8 cellular contexts compared by ENCODE assay signal in the genomic region with DNA sequence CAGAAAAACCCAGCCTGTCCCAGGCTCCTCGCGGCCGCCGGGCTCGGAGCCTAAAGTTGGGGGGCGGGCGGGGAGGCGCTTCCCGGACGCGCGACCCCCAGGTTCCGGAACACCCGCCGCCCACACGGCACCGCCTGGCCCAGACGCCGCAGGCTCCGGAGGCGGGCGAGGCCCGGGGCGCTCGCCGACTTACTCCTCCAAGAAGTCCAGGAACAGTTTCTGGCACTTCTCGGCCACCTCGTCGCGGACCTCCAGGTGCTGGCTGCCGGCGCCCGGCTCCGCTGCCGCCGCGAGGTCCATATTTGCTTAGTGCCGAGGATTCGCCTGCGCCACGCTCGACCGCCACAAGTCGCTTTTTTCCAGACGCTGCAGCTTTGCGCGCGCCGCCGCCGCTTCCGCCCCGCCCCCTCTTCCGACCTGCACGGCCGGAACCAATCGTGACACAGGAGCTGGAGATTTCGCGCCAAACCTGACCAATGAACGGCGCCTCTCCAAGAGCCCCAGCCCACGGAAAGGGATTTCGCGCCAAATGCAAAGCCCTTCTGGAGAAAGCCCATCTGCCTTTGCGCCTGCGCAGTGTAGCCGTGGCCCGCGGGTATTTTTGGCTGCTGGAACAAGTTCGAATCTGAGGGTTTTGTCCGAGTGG. TPM values are rescaled to one million over a fixed set of nuclear protein-coding genes. Genes with fewer than 3 reads are reported as not detected.
DNase-seq lines count a peak whose midpoint lies in the region; ATAC-seq and TF ChIP-seq lines count a peak whose summit lies in the region.

TSS of gene MCM6 (minus strand) at position 378 of the 646 bp plus-strand sequence. CDS start at position 300, 78 bp downstream.

- peaks cover 4% of the 10 kb centered on the region; the same call in 1 of the 2 replicates for H3K27me3 Mint-ChIP-seq in WTC11 (ENCODE audit: low read depth)

- POLR2A ChIA-PET in WTC11 (lab: Charles Lee) = interaction anchor here (0.6 to 0.8 kb wide), 2 partner anchors 17 to 27 kb away, joined by 3 read pairs; no protein-coding TSS in a partner anchor

- DNase-seq in AG08395 (ENCODE audit: low spot score) (peak; percentile 99), NCI-H226 (peak; percentile 97), WTC11 (ENCODE audit: low spot score) (peak; percentile 98), caudate nucleus (lab: John Stamatoyannopoulos, UW) (peak in 60 of 61 donors; percentile 52 to 97 (median 88)), iris pigment epithelial cell (ENCODE audit: low read depth) (peak; percentile 99)
- peak; percentile 99 for DNase-seq in stimulated activated CD4-positive, alpha-beta T cell treated with anti-CD3 and anti-CD28 coated beads, Interleukin-12 subunit alpha, Interleukin-12 subunit beta, amount 100 ng/mL, for 24 hours (ENCODE audit: low read depth in 2 of 2)

- peaks cover 19% of the 10 kb centered on the region for H3K36me3 Mint-ChIP-seq in WTC11

- peak within 1 kb of the TSS; percentile 94 for H3K27ac Mint-ChIP-seq in WTC11

- no peaks in the 10 kb centered on the region for H3K9me3 Mint-ChIP-seq in WTC11

- H3K27ac ChIP-seq in caudate nucleus (ENCODE audit: low read depth, low read length) = peak within 1 kb of the TSS; percentile 36

- H3K4me3 Mint-ChIP-seq in WTC11 = peak within 1 kb of the TSS; percentile 90

- CTCF ChIA-PET in WTC11 (lab: Charles Lee) = interaction anchor here (0.6 to 1.9 kb wide), 4 partner anchors 78 to 508 kb away, joined by 3 to 11 read pairs (median 4); no protein-coding TSS in a partner anchor

- peaks cover 29% of the 10 kb centered on the region for H3K4me1 Mint-ChIP-seq in WTC11

- TF ChIP-seq CTCF in WTC11 (IDR thresholded peaks at IDR 0.05) = no peak

- peak; percentile 93 for ATAC-seq in GM18909 (IDR thresholded peaks at IDR 0.05; ENCODE audit: poor library complexity, unreplicated experiment)
- peak; percentile 93 for ATAC-seq in HG03175 (IDR thresholded peaks at IDR 0.05; ENCODE audit: unreplicated experiment)
- peak; percentile 91 for ATAC-seq in WTC11

TF ChIP-seq in WTC11, 78 proteins besides CTCF, POLR2A, EP300 and RAD21 (continues in another document):
- TF ChIP-seq ZNF219 (CRISPR knock-in tag; IDR thresholded peaks at IDR 0.05; ENCODE audit: borderline replicate concordance) (peak; percentile 58; the same call in 1 of the 2 replicates), NFYB (CRISPR knock-in tag; conservative IDR thresholded peaks at IDR 0.05; ENCODE audit: low read depth) (peak; percentile 81), JUN (CRISPR knock-in tag; IDR thresholded peaks at IDR 0.05) (peak; percentile 86; the same call in 1 of the 2 replicates), EMX1 (CRISPR knock-in tag; IDR thresholded peaks at IDR 0.05) (no peak), ZSCAN18 (CRISPR knock-in tag; IDR thresholded peaks at IDR 0.05) (no peak), ETV6 (CRISPR knock-in tag; IDR thresholded peaks at IDR 0.05) (peak; percentile 98), NR1H2 (CRISPR knock-in tag; IDR thresholded peaks at IDR 0.05) (peak; percentile 43; the same call in 1 of the 2 replicates), CREM (CRISPR knock-in tag; IDR thresholded peaks at IDR 0.05) (peak; percentile 94), ZNF232 (CRISPR knock-in tag; IDR thresholded peaks at IDR 0.05) (peak; percentile 99)
- TF ChIP-seq, protein P1, sequence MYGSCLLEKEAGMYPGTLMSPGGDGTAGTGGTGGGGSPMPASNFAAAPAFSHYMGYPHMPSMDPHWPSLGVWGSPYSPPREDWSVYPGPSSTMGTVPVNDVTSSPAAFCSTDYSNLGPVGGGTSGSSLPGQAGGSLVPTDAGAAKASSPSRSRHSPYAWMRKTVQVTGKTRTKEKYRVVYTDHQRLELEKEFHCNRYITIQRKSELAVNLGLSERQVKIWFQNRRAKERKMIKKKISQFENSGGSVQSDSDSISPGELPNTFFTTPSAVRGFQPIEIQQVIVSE (CRISPR knock-in tag; IDR thresholded peaks at IDR 0.05; ENCODE audit: borderline replicate concordance) = no peak
- TF ChIP-seq, protein P2, sequence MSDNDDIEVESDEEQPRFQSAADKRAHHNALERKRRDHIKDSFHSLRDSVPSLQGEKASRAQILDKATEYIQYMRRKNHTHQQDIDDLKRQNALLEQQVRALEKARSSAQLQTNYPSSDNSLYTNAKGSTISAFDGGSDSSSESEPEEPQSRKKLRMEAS (CRISPR knock-in tag; IDR thresholded peaks at IDR 0.05) = peak; percentile 93
- TF ChIP-seq, protein P3, sequence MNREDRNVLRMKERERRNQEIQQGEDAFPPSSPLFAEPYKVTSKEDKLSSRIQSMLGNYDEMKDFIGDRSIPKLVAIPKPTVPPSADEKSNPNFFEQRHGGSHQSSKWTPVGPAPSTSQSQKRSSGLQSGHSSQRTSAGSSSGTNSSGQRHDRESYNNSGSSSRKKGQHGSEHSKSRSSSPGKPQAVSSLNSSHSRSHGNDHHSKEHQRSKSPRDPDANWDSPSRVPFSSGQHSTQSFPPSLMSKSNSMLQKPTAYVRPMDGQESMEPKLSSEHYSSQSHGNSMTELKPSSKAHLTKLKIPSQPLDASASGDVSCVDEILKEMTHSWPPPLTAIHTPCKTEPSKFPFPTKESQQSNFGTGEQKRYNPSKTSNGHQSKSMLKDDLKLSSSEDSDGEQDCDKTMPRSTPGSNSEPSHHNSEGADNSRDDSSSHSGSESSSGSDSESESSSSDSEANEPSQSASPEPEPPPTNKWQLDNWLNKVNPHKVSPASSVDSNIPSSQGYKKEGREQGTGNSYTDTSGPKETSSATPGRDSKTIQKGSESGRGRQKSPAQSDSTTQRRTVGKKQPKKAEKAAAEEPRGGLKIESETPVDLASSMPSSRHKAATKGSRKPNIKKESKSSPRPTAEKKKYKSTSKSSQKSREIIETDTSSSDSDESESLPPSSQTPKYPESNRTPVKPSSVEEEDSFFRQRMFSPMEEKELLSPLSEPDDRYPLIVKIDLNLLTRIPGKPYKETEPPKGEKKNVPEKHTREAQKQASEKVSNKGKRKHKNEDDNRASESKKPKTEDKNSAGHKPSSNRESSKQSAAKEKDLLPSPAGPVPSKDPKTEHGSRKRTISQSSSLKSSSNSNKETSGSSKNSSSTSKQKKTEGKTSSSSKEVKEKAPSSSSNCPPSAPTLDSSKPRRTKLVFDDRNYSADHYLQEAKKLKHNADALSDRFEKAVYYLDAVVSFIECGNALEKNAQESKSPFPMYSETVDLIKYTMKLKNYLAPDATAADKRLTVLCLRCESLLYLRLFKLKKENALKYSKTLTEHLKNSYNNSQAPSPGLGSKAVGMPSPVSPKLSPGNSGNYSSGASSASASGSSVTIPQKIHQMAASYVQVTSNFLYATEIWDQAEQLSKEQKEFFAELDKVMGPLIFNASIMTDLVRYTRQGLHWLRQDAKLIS (CRISPR knock-in tag; IDR thresholded peaks at IDR 0.05; ENCODE audit: borderline replicate concordance) = peak; percentile 93
- TF ChIP-seq, protein P4, sequence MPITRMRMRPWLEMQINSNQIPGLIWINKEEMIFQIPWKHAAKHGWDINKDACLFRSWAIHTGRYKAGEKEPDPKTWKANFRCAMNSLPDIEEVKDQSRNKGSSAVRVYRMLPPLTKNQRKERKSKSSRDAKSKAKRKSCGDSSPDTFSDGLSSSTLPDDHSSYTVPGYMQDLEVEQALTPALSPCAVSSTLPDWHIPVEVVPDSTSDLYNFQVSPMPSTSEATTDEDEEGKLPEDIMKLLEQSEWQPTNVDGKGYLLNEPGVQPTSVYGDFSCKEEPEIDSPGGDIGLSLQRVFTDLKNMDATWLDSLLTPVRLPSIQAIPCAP (CRISPR knock-in tag; IDR thresholded peaks at IDR 0.05) = peak; percentile 87
- TF ChIP-seq, protein P5, sequence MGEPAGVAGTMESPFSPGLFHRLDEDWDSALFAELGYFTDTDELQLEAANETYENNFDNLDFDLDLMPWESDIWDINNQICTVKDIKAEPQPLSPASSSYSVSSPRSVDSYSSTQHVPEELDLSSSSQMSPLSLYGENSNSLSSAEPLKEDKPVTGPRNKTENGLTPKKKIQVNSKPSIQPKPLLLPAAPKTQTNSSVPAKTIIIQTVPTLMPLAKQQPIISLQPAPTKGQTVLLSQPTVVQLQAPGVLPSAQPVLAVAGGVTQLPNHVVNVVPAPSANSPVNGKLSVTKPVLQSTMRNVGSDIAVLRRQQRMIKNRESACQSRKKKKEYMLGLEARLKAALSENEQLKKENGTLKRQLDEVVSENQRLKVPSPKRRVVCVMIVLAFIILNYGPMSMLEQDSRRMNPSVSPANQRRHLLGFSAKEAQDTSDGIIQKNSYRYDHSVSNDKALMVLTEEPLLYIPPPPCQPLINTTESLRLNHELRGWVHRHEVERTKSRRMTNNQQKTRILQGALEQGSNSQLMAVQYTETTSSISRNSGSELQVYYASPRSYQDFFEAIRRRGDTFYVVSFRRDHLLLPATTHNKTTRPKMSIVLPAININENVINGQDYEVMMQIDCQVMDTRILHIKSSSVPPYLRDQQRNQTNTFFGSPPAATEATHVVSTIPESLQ (CRISPR knock-in tag; IDR thresholded peaks at IDR 0.05) = no peak

RNA-seq across cellular contexts. Expression of gene MCM6, which starts in this region (rescaled TPM):
- total RNA-seq in WTC11 (2021) = 87.0 to 107 TPM (median 88.1 TPM) in 3 replicates

Comparison
In these comparisons a context has a peak if more than half of its experiments do, and no peak if none do; other contexts are left out.
1. Peak in every context shown above with its lines: DNase-seq, ATAC-seq and H3K27ac ChIP-seq.